In the genomic region with DNA sequence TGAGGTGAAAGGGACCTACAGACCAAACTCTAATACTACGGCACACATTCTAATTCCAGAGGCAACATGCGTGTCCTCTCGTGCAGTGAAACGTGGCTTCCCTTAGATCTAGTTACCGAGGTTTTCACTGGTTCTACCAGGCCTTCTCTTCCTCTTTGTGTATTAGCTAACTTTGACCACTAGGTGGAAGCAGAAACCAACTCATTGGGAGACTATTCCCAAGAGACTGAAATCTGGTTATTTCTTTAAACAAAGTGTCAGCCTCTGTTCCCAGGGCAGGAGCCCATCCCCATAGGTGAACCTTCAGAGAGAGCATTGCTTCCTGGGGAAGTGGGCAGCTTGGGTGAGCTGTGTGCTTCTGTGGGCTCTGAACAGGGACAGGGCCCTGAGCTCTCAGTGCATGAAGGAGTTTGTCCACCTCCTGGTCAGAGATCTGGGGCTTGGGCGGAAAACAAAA, we compare ENCODE assay signal across 9 cellular contexts. TPM values are rescaled to one million over a fixed set of nuclear protein-coding genes. Genes with fewer than 3 reads are reported as not detected.
DNase-seq lines count a peak whose midpoint lies in the region; ATAC-seq and TF ChIP-seq lines count a peak whose summit lies in the region.
"Had no signal": no experiment of that assay in that cellular context is flagged by ENCODE, and none has a peak within 500 bp of the region (broad histone marks: within the 10 kb centered on the region; RNA-seq: fewer than 3 reads in every experiment).

No MANE protein-coding gene starts in this region.

- H4K20me1 ChIP-seq in BLaER1 (peaks cover 8% of the 10 kb centered on the region; the same call in 1 of the 2 replicates), KMS-11 (ENCODE audit: insufficient read depth) (no peaks in the 10 kb centered on the region)

- no peaks in the 10 kb centered on the region for H3K79me2 ChIP-seq in KMS-11 (ENCODE audit: insufficient read depth, low read depth)

- intact Hi-C loops in left colon (cut with DNase I, micrococcal nuclease) = loop anchor here in 1 of 2 donors (10.0 kb wide), 1 partner anchor 690 kb away; no protein-coding TSS in a partner anchor

- H2AFZ ChIP-seq in KMS-11 (ENCODE audit: low read depth) = no peak overlapping the region

- no peak overlapping the region for H3K9ac ChIP-seq in BLaER1
- no peak overlapping the region for H3K9ac ChIP-seq in KMS-11

- H3K4me1 ChIP-seq in BLaER1 (peaks cover 11% of the 10 kb centered on the region), KMS-11 (ENCODE audit: low read depth, poor library complexity, severe bottlenecking) (no peaks in the 10 kb centered on the region), thoracic aorta (ENCODE audit: control insufficient read depth in 1 of 2, low read depth in 2 of 2) (no peaks in the 10 kb centered on the region)

- DNase-seq in RPMI7951 (ENCODE audit: low read depth) (peak; percentile 63), cerebellum (ENCODE audit: low spot score) (peak; percentile 78), left colon (no peak), thoracic aorta (ENCODE audit: low spot score) (no peak)

- TF ChIP-seq CTCF in KMS-11 (conservative IDR thresholded peaks at IDR 0.05; ENCODE audit: low read depth, low read length) (peak; percentile 57), thoracic aorta (IDR thresholded peaks at IDR 0.05) (peak; percentile 88)

- H3K36me3 ChIP-seq in BLaER1 (peaks cover 53% of the 10 kb centered on the region), KMS-11 (ENCODE audit: insufficient read depth) (no peaks in the 10 kb centered on the region), thoracic aorta (no peaks in the 10 kb centered on the region)

- H3K27ac ChIP-seq in BLaER1 (no peak overlapping the region), KMS-11 (no peak overlapping the region), thoracic aorta (no peak overlapping the region)

- H3K27me3 ChIP-seq in BLaER1 (no peaks in the 10 kb centered on the region), KMS-11 (ENCODE audit: insufficient read depth, low read depth) (no peaks in the 10 kb centered on the region), thoracic aorta (replicated peaks; ENCODE audit: insufficient read depth) (no peaks in the 10 kb centered on the region)

- H3K4me3 ChIP-seq in BLaER1 (no peak overlapping the region), KMS-11 (IDR thresholded peaks at IDR 0.05; ENCODE audit: insufficient read depth, low read depth, low read length) (no peak overlapping the region), thoracic aorta (no peak overlapping the region)
- H3K4me3 ChIP-seq: skin epidermis had no signal

- ATAC-seq in GM18867 (IDR thresholded peaks at IDR 0.05; ENCODE audit: unreplicated experiment) = peak; percentile 65
- ATAC-seq in left colon = peak; percentile 78
- ATAC-seq in thoracic aorta (ENCODE audit: insufficient number of reproducible peaks, low FRiP score, low read depth) = no peak
- no peak for ATAC-seq in GM21528 (IDR thresholded peaks at IDR 0.05; ENCODE audit: low FRiP score, unreplicated experiment)

- peak overlapping the region; percentile 56 for H3K4me2 ChIP-seq in BLaER1
- H3K4me2 ChIP-seq in KMS-11 = no peak overlapping the region

- H3K9me3 ChIP-seq in BLaER1 (no peaks in the 10 kb centered on the region), thoracic aorta (no peaks in the 10 kb centered on the region)

RNA-seq across cellular contexts. Expression of a gene that starts 19.7 kb away (rescaled TPM):
- 0.36 TPM in 1 of 2 replicates, not detected in the other for total RNA-seq in RPMI7951 (2014; rRNA removed; shearing (Covaris generic))
- total RNA-seq in cerebellum (0.27 TPM), left colon (under 1 TPM in 1 of 2 donors, not detected in 1; 0.28 TPM), thoracic aorta (under 1 TPM in 1 of 2 donors, not detected in 1; 0.14 TPM)

Comparison
In these comparisons a context has a peak if more than half of its experiments do, and no peak if none do; other contexts are left out.
1. ATAC-seq: peak in GM18867 (single experiment) and left colon (single experiment); none in thoracic aorta (single experiment) and GM21528 (single experiment).
2. DNase-seq: peak in RPMI7951 (single experiment) and cerebellum (single experiment); none in left colon (0 of 2) and thoracic aorta (single experiment).